13 cellular contexts compared by ENCODE assay signal in genomic region chr18:54950221-54950620, GRCh38. TPM values are rescaled to one million over a fixed set of nuclear protein-coding genes. Genes with fewer than 3 reads are reported as not detected.
A peak's percentile ranks its signal among the peaks of the same experiment; 100 is the strongest.
DNase-seq lines count a peak whose midpoint lies in the region; ATAC-seq, FAIRE-seq and TF ChIP-seq lines count a peak whose summit lies in the region.
"Had no signal": no experiment of that assay in that cellular context is flagged by ENCODE, and none has a peak within 500 bp of the region (broad histone marks: within the 10 kb centered on the region; RNA-seq: fewer than 3 reads in every experiment).

No MANE protein-coding gene starts in this region.

- DNase-seq in COR-L47 (lab: John Stamatoyannopoulos, UW) (peak; percentile 65), NCI-H1092 treated with DMSO at 0.1 percent for 48 hours (lab: John Stamatoyannopoulos, UW) (peak; percentile 4), RWPE2 (ENCODE audit: low spot score) (no peak), keratinocyte (ENCODE audit: low read depth, low spot score) (no peak), inferior parietal cortex (ENCODE audit: extremely low spot score) (no peak), GM03348 (ENCODE audit: low spot score) (no peak), RWPE1 (ENCODE audit: low spot score) (no peak)
- DNase-seq: activated naive CD8-positive, alpha-beta T cell treated with anti-CD3 and anti-CD28 coated beads, Interleukin-2, amount 10 ng/mL, durations not matched to agents 7 days and 5 days; effector memory CD4-positive, alpha-beta T cell; naive B cell had no signal

- H3K36me3 ChIP-seq in RWPE2 (ENCODE audit: low read depth) (no peaks in the 10 kb centered on the region), keratinocyte (ENCODE audit: control insufficient read depth in 2 of 2, extremely low read depth in 1 of 2, insufficient read depth in 2 of 2, low read length in 2 of 2) (no peaks in the 10 kb centered on the region)
- H3K36me3 ChIP-seq: suprapubic skin had no signal

- TF ChIP-seq CTCF in RWPE2 (IDR thresholded peaks at IDR 0.05; ENCODE audit: poor library complexity, severe bottlenecking) (peak; percentile 32), keratinocyte (optimal IDR thresholded peaks at IDR 0.05 in 1 of 3, IDR thresholded peaks at IDR 0.05 in 1 of 3, conservative IDR thresholded peaks at IDR 0.05 in 1 of 3; ENCODE audit: extremely low read depth in 1 of 3, insufficient read depth in 2 of 3, low read length in 3 of 3) (peak; percentile 15 to 80 (median 39)), RWPE1 (conservative IDR thresholded peaks at IDR 0.05; ENCODE audit: low read depth) (no peak)

- no peaks in the 10 kb centered on the region for H4K20me1 ChIP-seq in keratinocyte (ENCODE audit: control insufficient read depth, extremely low read depth, insufficient read depth, low read length)

- H3K27ac ChIP-seq in RWPE2 (ENCODE audit: poor library complexity, severe bottlenecking): no peak overlapping the region
- H3K27ac ChIP-seq in keratinocyte (ENCODE audit: control insufficient read depth, insufficient read depth, low read length): no peak overlapping the region
- no peak overlapping the region for H3K27ac ChIP-seq in RWPE1
- H3K27ac ChIP-seq: suprapubic skin had no signal

- no peaks in the 10 kb centered on the region for H3K9me1 ChIP-seq in keratinocyte (ENCODE audit: control insufficient read depth, extremely low read depth, insufficient read depth, low read length)

- no peak overlapping the region for H3K4me2 ChIP-seq in keratinocyte (ENCODE audit: control insufficient read depth, extremely low read depth, insufficient read depth, low read depth, low read length)

- H3K79me2 ChIP-seq in keratinocyte (ENCODE audit: control insufficient read depth, insufficient read depth, low read length): no peaks in the 10 kb centered on the region

- no peak overlapping the region for H3K4me3 ChIP-seq in RWPE2 (ENCODE audit: severe bottlenecking)
- no peak overlapping the region for H3K4me3 ChIP-seq in keratinocyte (ENCODE audit: control insufficient read depth in 2 of 3, extremely low read depth in 1 of 3, insufficient read depth in 2 of 3, low read depth in 1 of 3, low read length in 3 of 3)
- H3K4me3 ChIP-seq: suprapubic skin had no signal

- no peak for FAIRE-seq in keratinocyte (lab: Jason Lieb, UNC)

- H3K4me1 ChIP-seq in RWPE2 (ENCODE audit: insufficient read depth, poor library complexity, severe bottlenecking) (no peaks in the 10 kb centered on the region), keratinocyte (ENCODE audit: control insufficient read depth, extremely low read depth, insufficient read depth, low read length) (peaks cover 3% of the 10 kb centered on the region)

- no peak overlapping the region for H3K9ac ChIP-seq in keratinocyte (ENCODE audit: control insufficient read depth, extremely low read depth, insufficient read depth, low read length)

- no peaks in the 10 kb centered on the region for H3K27me3 ChIP-seq in RWPE2 (ENCODE audit: insufficient read depth, poor library complexity, severe bottlenecking)
- H3K27me3 ChIP-seq in keratinocyte (ENCODE audit: control insufficient read depth, extremely low read depth, insufficient read depth, low read length): no peaks in the 10 kb centered on the region

- ATAC-seq in RWPE2 (ENCODE audit: low read depth) (no peak), GM21576 (IDR thresholded peaks at IDR 0.05; ENCODE audit: unreplicated experiment) (no peak)

- CTCF ChIA-PET in RWPE1 (lab: Yijun Ruan, JAX): interaction anchor here (0.6 kb wide), 1 partner anchor 274 kb away, joined by 3 read pairs; no protein-coding TSS in a partner anchor

- H3K9me3 ChIP-seq in RWPE2 (ENCODE audit: severe bottlenecking) (no peaks in the 10 kb centered on the region), keratinocyte (ENCODE audit: control insufficient read depth, low read depth, low read length) (no peaks in the 10 kb centered on the region)
- H3K9me3 ChIP-seq: suprapubic skin had no signal

- POLR2A ChIA-PET in RWPE1 (lab: Yijun Ruan, JAX; ENCODE audit: low non-redundant PET): no interaction called here

- no peak overlapping the region for H2AFZ ChIP-seq in keratinocyte (ENCODE audit: control insufficient read depth, low read length)

- dilution Hi-C loops in keratinocyte (cut with MboI; ENCODE audit: extremely low pct_ligation_motif_present, low sequenced_read_pairs): no loop called here

RNA-seq across cellular contexts. Expression of gene CCDC68, which starts 9.0 kb away (rescaled TPM):
- polyA plus RNA-seq in keratinocyte: 1.4 to 2.7 TPM (median 2.3 TPM) in 3 replicates
- 0.85 TPM for polyA plus RNA-seq in keratinocyte (2011; ENCODE audit: low read depth)
- 2.3 and 4.2 TPM in 2 replicates for polyA plus RNA-seq in keratinocyte (2011; cell fraction: cytosol; rRNA removed)
- 2.7 TPM in 2 replicates for polyA plus RNA-seq in keratinocyte (2011; cell fraction: nucleus; rRNA removed)
- 0.71 and 1.7 TPM in 2 replicates for polyA plus RNA-seq in keratinocyte (2012; ENCODE audit: low replicate concordance)
- 0.23 to 1.3 TPM (median 0.56 TPM) in 3 replicates for polyA minus RNA-seq in keratinocyte
- 1.7 TPM for polyA minus RNA-seq in keratinocyte (2011; cell fraction: cytosol; rRNA and poly(A)+ RNA removed)
- polyA minus RNA-seq in keratinocyte (2011; cell fraction: nucleus; rRNA and poly(A)+ RNA removed): 1.5 and 4.0 TPM in 2 replicates
- polyA plus RNA-seq: CD8-positive, alpha-beta memory T cell had no signal

Comparison
In these comparisons a context has a peak if more than half of its experiments do, and no peak if none do; other contexts are left out.
1. DNase-seq: peak in COR-L47 (single experiment) and NCI-H1092 treated with DMSO at 0.1 percent for 48 hours (single experiment); none in RWPE2 (single experiment), keratinocyte (single experiment), inferior parietal cortex (single experiment), GM03348 (single experiment) and RWPE1 (single experiment).